In genomic region chr10:63707254-63707910, GRCh38 we compare ENCODE assay signal across 8 cellular contexts.
DNase-seq lines count a peak whose midpoint lies in the region; ATAC-seq and TF ChIP-seq lines count a peak whose summit lies in the region.

No MANE protein-coding gene starts in this region.

- no peaks in the 10 kb centered on the region for H3K36me3 Mint-ChIP-seq in activated naive CD4-positive, alpha-beta T cell treated with anti-CD3 and anti-CD28 coated beads, Interleukin-2, amount 10 ng/mL, durations not matched to agents 7 days and 5 days

- H3K36me3 ChIP-seq in body of pancreas (replicated peaks in 1 of 2; ENCODE audit: insufficient read depth in 1 of 2, low read depth in 2 of 2) (no peaks in the 10 kb centered on the region), lower lobe of right lung (no peaks in the 10 kb centered on the region)

- H3K27ac ChIP-seq in body of pancreas (peak overlapping the region; percentile 63 to 82 (median 78)), lower lobe of right lung (peak overlapping the region; percentile 53)

- intact Hi-C loops in body of pancreas (cut with DNase I): no loop called here
- intact Hi-C loops in lower lobe of right lung (cut with DNase I): no loop called here

- 32 to 37% methylated on average over 1 of the region's 1 CpG for WGBS in body of pancreas, 2 donors

- ATAC-seq in HG02798 (IDR thresholded peaks at IDR 0.05; ENCODE audit: poor library complexity, unreplicated experiment) (peak; percentile 83), body of pancreas (peak; percentile 73), lower lobe of right lung (peak; percentile 80 to 82)

- peak in 2 of 3 donors; percentile 38 to 52 for TF ChIP-seq POLR2A in body of pancreas (IDR thresholded peaks at IDR 0.05)

- no peaks in the 10 kb centered on the region for H3K9me3 Mint-ChIP-seq in activated naive CD4-positive, alpha-beta T cell treated with anti-CD3 and anti-CD28 coated beads, Interleukin-2, amount 10 ng/mL, durations not matched to agents 7 days and 5 days

- H3K4me3 Mint-ChIP-seq in activated naive CD4-positive, alpha-beta T cell treated with anti-CD3 and anti-CD28 coated beads, Interleukin-2, amount 10 ng/mL, durations not matched to agents 7 days and 5 days: no peak overlapping the region

- TF ChIP-seq CTCF in body of pancreas (IDR thresholded peaks at IDR 0.05) (no peak), lower lobe of right lung (IDR thresholded peaks at IDR 0.05) (no peak)

- no peaks in the 10 kb centered on the region for H3K9me3 ChIP-seq in body of pancreas
- H3K9me3 ChIP-seq in lower lobe of right lung: no peaks in the 10 kb centered on the region

- peak; percentile 22 for DNase-seq in activated naive CD4-positive, alpha-beta T cell treated with Interleukin-2 at 50 U/mL for 16 hours
- DNase-seq in activated naive CD4-positive, alpha-beta T cell treated with anti-CD3 and anti-CD28 coated beads, Interleukin-2, amount 10 ng/mL, durations not matched to agents 7 days and 5 days: no peak
- peak; percentile 27 to 79 for DNase-seq in NCI-H446 (lab: John Stamatoyannopoulos, UW)
- peak in 3 of 4 donors; percentile 28 to 81 (median 53) for DNase-seq in body of pancreas
- DNase-seq in lower lobe of right lung: no peak
- DNase-seq in NCI-H526 treated with DMSO at 0.1 percent for 48 hours (lab: John Stamatoyannopoulos, UW): no peak
- DNase-seq in HK-2 (ENCODE audit: unreplicated experiment): no peak

- peaks cover 8% of the 10 kb centered on the region for H3K4me1 Mint-ChIP-seq in activated naive CD4-positive, alpha-beta T cell treated with anti-CD3 and anti-CD28 coated beads, Interleukin-2, amount 10 ng/mL, durations not matched to agents 7 days and 5 days

- CTCF ChIA-PET in activated naive CD4-positive, alpha-beta T cell treated with anti-CD3 and anti-CD28 coated beads, Interleukin-2, amount 10 ng/mL, durations not matched to agents 7 days and 5 days (lab: Charles Lee): interaction anchor here (0.6 to 2.6 kb wide), 4 partner anchors 13 to 549 kb away, joined by 3 to 16 read pairs (median 4); no protein-coding TSS in a partner anchor

- H3K27me3 ChIP-seq in body of pancreas (no peaks in the 10 kb centered on the region), lower lobe of right lung (ENCODE audit: low read depth) (no peaks in the 10 kb centered on the region)

- H3K4me3 ChIP-seq in body of pancreas: no peak overlapping the region
- no peak overlapping the region for H3K4me3 ChIP-seq in lower lobe of right lung

- H3K27me3 Mint-ChIP-seq in activated naive CD4-positive, alpha-beta T cell treated with anti-CD3 and anti-CD28 coated beads, Interleukin-2, amount 10 ng/mL, durations not matched to agents 7 days and 5 days: no peaks in the 10 kb centered on the region

- peaks cover 64% of the 10 kb centered on the region for H3K4me1 ChIP-seq in body of pancreas
- H3K4me1 ChIP-seq in lower lobe of right lung: peaks cover 55% of the 10 kb centered on the region

- H3K27ac Mint-ChIP-seq in activated naive CD4-positive, alpha-beta T cell treated with anti-CD3 and anti-CD28 coated beads, Interleukin-2, amount 10 ng/mL, durations not matched to agents 7 days and 5 days: no peak overlapping the region

Comparison
In these comparisons a context has a peak if more than half of its experiments do, and no peak if none do; other contexts are left out.
1. DNase-seq: peak in activated naive CD4-positive, alpha-beta T cell treated with Interleukin-2 at 50 U/mL for 16 hours (single experiment), NCI-H446 (2 of 2) and body of pancreas (3 of 4); none in activated naive CD4-positive, alpha-beta T cell treated with anti-CD3 and anti-CD28 coated beads, Interleukin-2, amount 10 ng/mL, durations not matched to agents 7 days and 5 days (single experiment), lower lobe of right lung (single experiment), NCI-H526 treated with DMSO at 0.1 percent for 48 hours (single experiment) and HK-2 (single experiment).
2. Peak in every context shown above with its lines, with median percentiles within 50 percentile points of each other: ATAC-seq.